In the genomic region with DNA sequence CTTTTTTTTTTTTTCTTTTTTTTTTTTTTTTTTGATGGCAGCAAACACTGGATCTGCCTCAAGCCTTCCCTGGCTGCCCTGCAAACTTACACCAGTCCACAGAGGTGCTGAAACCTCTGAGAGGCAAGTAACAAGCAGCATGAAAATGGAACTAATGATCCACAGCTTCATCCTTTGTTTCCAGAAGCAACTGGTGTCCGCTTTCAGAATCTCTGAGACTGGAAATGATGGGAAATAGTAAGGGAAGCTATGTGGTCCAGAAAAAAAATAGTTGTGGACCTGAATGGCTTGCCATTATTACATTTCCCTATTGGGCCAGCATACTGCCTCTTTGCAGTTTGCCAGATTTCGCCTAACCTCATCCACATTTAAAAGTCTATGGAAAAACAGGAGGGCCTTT, we compare ENCODE assay signal across 10 cellular contexts.
DNase-seq lines count a peak whose midpoint lies in the region; ATAC-seq and TF ChIP-seq lines count a peak whose summit lies in the region.
"Had no signal": no experiment of that assay in that cellular context is flagged by ENCODE, and none has a peak within 500 bp of the region (broad histone marks: within the 10 kb centered on the region; RNA-seq: fewer than 3 reads in every experiment).

No MANE protein-coding gene starts in this region.

- H3K36me3 ChIP-seq in RWPE2 (ENCODE audit: low read depth) (no peaks in the 10 kb centered on the region), esophagus (ENCODE audit: control insufficient read depth in 2 of 2, insufficient read depth in 2 of 2, low read length in 1 of 2) (no peaks in the 10 kb centered on the region), osteoblast (ENCODE audit: insufficient read depth, low read length) (no peaks in the 10 kb centered on the region)

- H2AFZ ChIP-seq in osteoblast (ENCODE audit: low read length) = peak overlapping the region; percentile 16

- H3K27ac ChIP-seq in RWPE2 (ENCODE audit: poor library complexity, severe bottlenecking) = peak overlapping the region; percentile 68
- H3K27ac ChIP-seq in esophagus (ENCODE audit: low read depth in 2 of 2, low read length in 1 of 2) = peak overlapping the region; percentile 35 to 55
- H3K27ac ChIP-seq in osteoblast (ENCODE audit: low read depth, low read length) = peak overlapping the region; percentile 97
- H3K27ac ChIP-seq: C4-2B had no signal

- H3K4me3 ChIP-seq in AG09309 (ENCODE audit: control insufficient read depth, low read depth, low read length) (peak overlapping the region; percentile 27), RWPE2 (ENCODE audit: severe bottlenecking) (no peak overlapping the region), esophagus (ENCODE audit: low read depth in 1 of 2, low read length in 2 of 2) (no peak overlapping the region), osteoblast (ENCODE audit: insufficient read depth, low read length) (peak overlapping the region; percentile 68)

- no peaks in the 10 kb centered on the region for H3K9me3 ChIP-seq in RWPE2 (ENCODE audit: severe bottlenecking)
- no peaks in the 10 kb centered on the region for H3K9me3 ChIP-seq in esophagus (ENCODE audit: control insufficient read depth in 2 of 2, insufficient read depth in 1 of 2, low read depth in 1 of 2, low read length in 1 of 2)
- H3K9me3 ChIP-seq in osteoblast (ENCODE audit: low read depth, low read length) = no peaks in the 10 kb centered on the region

- peak overlapping the region; percentile 92 for H3K4me2 ChIP-seq in osteoblast (ENCODE audit: insufficient read depth, low read length)

- no peaks in the 10 kb centered on the region for H4K20me1 ChIP-seq in osteoblast (ENCODE audit: insufficient read depth, low read length)

- 74 to 79% methylated on average over 2 of the region's 2 CpGs for WGBS in esophagus, 2 donors

- DNase-seq in AG09309 (ENCODE audit: low read depth) (no peak), RWPE2 (ENCODE audit: low spot score) (no peak), osteoblast (ENCODE audit: insufficient read length, low spot score, missing footprints) (no peak), OCI-M2 (lab: John Stamatoyannopoulos, UW; ENCODE audit: unreplicated experiment) (no peak), GM19238 (ENCODE audit: insufficient read length, low spot score) (no peak), middle frontal gyrus (ENCODE audit: extremely low spot score, low spot score) (no peak)
- no peak for DNase-seq in NK-92 treated with Interleukin-12 subunit alpha and Interleukin-12 subunit beta, amount 100 ng/mL, for 24 hours (lab: John Stamatoyannopoulos, UW)
- DNase-seq: NCI-H1436 had no signal

- H3K27me3 ChIP-seq in RWPE2 (ENCODE audit: insufficient read depth, poor library complexity, severe bottlenecking) = no peaks in the 10 kb centered on the region
- H3K27me3 ChIP-seq in esophagus (ENCODE audit: control insufficient read depth in 1 of 2, insufficient read depth in 2 of 2, low read length in 2 of 2) = no peaks in the 10 kb centered on the region
- no peaks in the 10 kb centered on the region for H3K27me3 ChIP-seq in osteoblast (ENCODE audit: insufficient read depth, low read length)

- ATAC-seq in RWPE2 (ENCODE audit: low read depth) = no peak

- no peak for TF ChIP-seq CTCF in AG09309 (IDR thresholded peaks at IDR 0.05; ENCODE audit: control insufficient read depth, insufficient read depth, low read depth, low read length, missing control alignments)
- TF ChIP-seq CTCF in RWPE2 (IDR thresholded peaks at IDR 0.05; ENCODE audit: poor library complexity, severe bottlenecking) = no peak
- TF ChIP-seq CTCF in osteoblast (IDR thresholded peaks at IDR 0.05; ENCODE audit: extremely low read depth, low read depth, low read length) = no peak

- H3K4me1 ChIP-seq in RWPE2 (ENCODE audit: insufficient read depth, poor library complexity, severe bottlenecking) (peaks cover 27% of the 10 kb centered on the region), esophagus (ENCODE audit: control insufficient read depth in 2 of 2, insufficient read depth in 2 of 2, low read length in 1 of 2) (peaks cover 0 to 2% of the 10 kb centered on the region in 2 donors), osteoblast (ENCODE audit: insufficient read depth, low read length) (peaks cover 29% of the 10 kb centered on the region)

- no peaks in the 10 kb centered on the region for H3K79me2 ChIP-seq in osteoblast (ENCODE audit: insufficient read depth, low read length)

Comparison
In these comparisons a context has a peak if more than half of its experiments do, and no peak if none do; other contexts are left out.
1. H3K4me3 ChIP-seq: peak in AG09309 (single experiment) and osteoblast (single experiment); none in RWPE2 (single experiment) and esophagus (0 of 2).
2. H3K27ac ChIP-seq: peak in every context shown above with its lines; median percentile 97 in osteoblast; 68 in RWPE2; 45 in esophagus.